8 cellular contexts compared by ENCODE assay signal in genomic region chr10:14184841-14185500, GRCh38.
A peak's percentile ranks its signal among the peaks of the same experiment; 100 is the strongest.
DNase-seq lines count a peak whose midpoint lies in the region; TF ChIP-seq lines count a peak whose summit lies in the region.

No MANE protein-coding gene starts in this region.

- no peaks in the 10 kb centered on the region for H3K79me2 ChIP-seq in Karpas-422 (ENCODE audit: low read length)

- POLR2A ChIA-PET in activated CD4-positive, alpha-beta memory T cell treated with anti-CD3 and anti-CD28 coated beads, Interleukin-2, amount 10 ng/mL, durations not matched to agents 7 days and 5 days (lab: Charles Lee), result interaction anchor here (0.6 to 3.1 kb wide), 59 partner anchors 8 to 985 kb away, joined by 3 to 58 read pairs (median 5); partner anchors contain the start of genes CDNF, DCLRE1C, HSPA14 and MSANTD7

- peak overlapping the region; percentile 51 for H3K4me2 ChIP-seq in Karpas-422 (ENCODE audit: low read depth, low read length, poor library complexity, severe bottlenecking)

- H3K4me3 ChIP-seq in Karpas-422 (ENCODE audit: low read length) (peak overlapping the region; percentile 16; the same call in 1 of the 2 replicates), iPS-20b (ENCODE audit: low read length) (no peak overlapping the region), esophagus muscularis mucosa (no peak overlapping the region), thyroid gland (replicated peaks in 1 of 3) (no peak overlapping the region)

- DNase-seq in GM13976 (ENCODE audit: low spot score) (peak; percentile 66), H4 (ENCODE audit: low spot score) (peak; percentile 60), Karpas-422 (peak; percentile 68), inferior parietal cortex (ENCODE audit: extremely low spot score) (no peak), esophagus muscularis mucosa (ENCODE audit: extremely low spot score) (no peak), thyroid gland (no peak)
- DNase-seq in activated CD4-positive, alpha-beta memory T cell treated with anti-CD3 and anti-CD28 coated beads, Interleukin-2, amount 10 ng/mL, durations not matched to agents 7 days and 5 days, result peak; percentile 71

- WGBS in esophagus muscularis mucosa, result 83% methylated on average over 13 of the region's 13 CpGs
- WGBS in thyroid gland, 2 donors, result 63 to 64% methylated on average over 13 of the region's 13 CpGs

- H3K36me3 Mint-ChIP-seq in activated CD4-positive, alpha-beta memory T cell treated with anti-CD3 and anti-CD28 coated beads, Interleukin-2, amount 10 ng/mL, durations not matched to agents 7 days and 5 days (ENCODE audit: low read depth), result peaks cover 3% of the 10 kb centered on the region

- H3K9me3 Mint-ChIP-seq in activated CD4-positive, alpha-beta memory T cell treated with anti-CD3 and anti-CD28 coated beads, Interleukin-2, amount 10 ng/mL, durations not matched to agents 7 days and 5 days, result no peaks in the 10 kb centered on the region

- in situ Hi-C loops in GM13976 (cut with MboI; ENCODE audit: low sequenced_read_pairs, unreplicated experiment), result no loop called here

- H3K27ac ChIP-seq in Karpas-422 (ENCODE audit: low read length) (no peak overlapping the region), iPS-20b (ENCODE audit: low read length) (peak overlapping the region; percentile 92), esophagus muscularis mucosa (replicated peaks in 1 of 4) (no peak overlapping the region), thyroid gland (no peak overlapping the region)

- no peaks in the 10 kb centered on the region for H3K9me3 ChIP-seq in Karpas-422 (ENCODE audit: low read length)
- H3K9me3 ChIP-seq in iPS-20b (ENCODE audit: insufficient read depth, low read depth, low read length), result no peaks in the 10 kb centered on the region
- H3K9me3 ChIP-seq in esophagus muscularis mucosa, result no peaks in the 10 kb centered on the region
- no peaks in the 10 kb centered on the region for H3K9me3 ChIP-seq in thyroid gland

- H3K9ac ChIP-seq in Karpas-422 (ENCODE audit: low read length) (no peak overlapping the region), iPS-20b (ENCODE audit: low read depth, low read length) (peak overlapping the region; percentile 73)

- TF ChIP-seq CTCF in GM13976 (IDR thresholded peaks at IDR 0.05; ENCODE audit: borderline replicate concordance, control extremely low read depth, extremely low read depth, insufficient read depth, missing control alignments), result no peak
- TF ChIP-seq CTCF in esophagus muscularis mucosa (IDR thresholded peaks at IDR 0.05), result no peak
- no peak for TF ChIP-seq CTCF in thyroid gland (IDR thresholded peaks at IDR 0.05)

- peaks cover 23% of the 10 kb centered on the region for H3K4me1 ChIP-seq in Karpas-422 (ENCODE audit: low read length)
- H3K4me1 ChIP-seq in iPS-20b (ENCODE audit: insufficient read depth, low read length), result peaks cover 7% of the 10 kb centered on the region
- no peaks in the 10 kb centered on the region for H3K4me1 ChIP-seq in esophagus muscularis mucosa
- no peaks in the 10 kb centered on the region for H3K4me1 ChIP-seq in thyroid gland

- H3K27me3 ChIP-seq in Karpas-422 (ENCODE audit: low read length), result no peaks in the 10 kb centered on the region
- no peaks in the 10 kb centered on the region for H3K27me3 ChIP-seq in iPS-20b (ENCODE audit: insufficient read depth, low read length)
- peaks cover 0 to 14% (median 3%) of the 10 kb centered on the region in 4 donors for H3K27me3 ChIP-seq in esophagus muscularis mucosa
- H3K27me3 ChIP-seq in thyroid gland, result no peaks in the 10 kb centered on the region

- peak overlapping the region; percentile 63 for H3K4me3 Mint-ChIP-seq in activated CD4-positive, alpha-beta memory T cell treated with anti-CD3 and anti-CD28 coated beads, Interleukin-2, amount 10 ng/mL, durations not matched to agents 7 days and 5 days

- no peaks in the 10 kb centered on the region for H4K20me1 ChIP-seq in Karpas-422 (ENCODE audit: insufficient read depth, low read depth, low read length)

- no peak for TF ChIP-seq POLR2A in esophagus muscularis mucosa (IDR thresholded peaks at IDR 0.05; ENCODE audit: low read depth)
- TF ChIP-seq POLR2A in thyroid gland (IDR thresholded peaks at IDR 0.05), result no peak

- peak overlapping the region; percentile 92 for H3K27ac Mint-ChIP-seq in activated CD4-positive, alpha-beta memory T cell treated with anti-CD3 and anti-CD28 coated beads, Interleukin-2, amount 10 ng/mL, durations not matched to agents 7 days and 5 days

- CTCF ChIA-PET in activated CD4-positive, alpha-beta memory T cell treated with anti-CD3 and anti-CD28 coated beads, Interleukin-2, amount 10 ng/mL, durations not matched to agents 7 days and 5 days (lab: Charles Lee), result interaction anchor here (1.0 to 4.3 kb wide), 6 partner anchors 11 to 402 kb away, joined by 3 to 28 read pairs (median 6); no protein-coding TSS in a partner anchor

- H2AFZ ChIP-seq in Karpas-422 (ENCODE audit: low read length), result no peak overlapping the region

- intact Hi-C loops in esophagus muscularis mucosa (cut with DNase I), result no loop called here
- intact Hi-C loops in thyroid gland (cut with DNase I), result no loop called here

- peaks cover 26% of the 10 kb centered on the region for H3K4me1 Mint-ChIP-seq in activated CD4-positive, alpha-beta memory T cell treated with anti-CD3 and anti-CD28 coated beads, Interleukin-2, amount 10 ng/mL, durations not matched to agents 7 days and 5 days

- TF ChIP-seq EP300 in esophagus muscularis mucosa (IDR thresholded peaks at IDR 0.05), result no peak

- peaks cover 50% of the 10 kb centered on the region for H3K27me3 Mint-ChIP-seq in activated CD4-positive, alpha-beta memory T cell treated with anti-CD3 and anti-CD28 coated beads, Interleukin-2, amount 10 ng/mL, durations not matched to agents 7 days and 5 days

- H3K9me2 ChIP-seq in Karpas-422 (replicated peaks; ENCODE audit: insufficient read depth, low read length), result no peaks in the 10 kb centered on the region

- H3K36me3 ChIP-seq in Karpas-422 (ENCODE audit: insufficient read depth, low read length) (no peaks in the 10 kb centered on the region), iPS-20b (ENCODE audit: insufficient read depth, low read depth, low read length) (no peaks in the 10 kb centered on the region), esophagus muscularis mucosa (no peaks in the 10 kb centered on the region), thyroid gland (no peaks in the 10 kb centered on the region)

Comparison
In these comparisons a context has a peak if more than half of its experiments do, and no peak if none do; other contexts are left out.
1. DNase-seq: peak in GM13976 (single experiment), H4 (single experiment), Karpas-422 (single experiment) and activated CD4-positive, alpha-beta memory T cell treated with anti-CD3 and anti-CD28 coated beads, Interleukin-2, amount 10 ng/mL, durations not matched to agents 7 days and 5 days (single experiment); none in inferior parietal cortex (single experiment), esophagus muscularis mucosa (single experiment) and thyroid gland (0 of 2).